ENCODE assay signal across 8 cellular contexts in genomic region chr2:200713003-200713703, GRCh38.
A peak's percentile ranks its signal among the peaks of the same experiment; 100 is the strongest.
DNase-seq lines count a peak whose midpoint lies in the region; ATAC-seq lines count a peak whose summit lies in the region.

No MANE protein-coding gene starts in this region.

- H3K9me3 Mint-ChIP-seq in activated CD4-positive, alpha-beta T cell treated with anti-CD3 and anti-CD28 coated beads, Interleukin-2, amount 10 ng/mL, durations not matched to agents 7 days and 5 days, result peaks cover 3% of the 10 kb centered on the region
- peaks cover 3% of the 10 kb centered on the region for H3K9me3 Mint-ChIP-seq in dendritic cell treated with granulocyte-macrophage colony-stimulating factor and Interleukin-4, amounts not matched to agents 40 ng/mL and 50 ng/mL, for 4 days

- CTCF ChIA-PET in activated CD4-positive, alpha-beta T cell treated with anti-CD3 and anti-CD28 coated beads, Interleukin-2, amount 10 ng/mL, durations not matched to agents 7 days and 5 days (lab: Charles Lee), result interaction anchor here (0.6 to 3.3 kb wide), 26 partner anchors 9 to 519 kb away, joined by 3 to 27 read pairs (median 4); partner anchors contain the start of genes CFLAR, CLK1, NIF3L1 and PPIL3

- H3K36me3 Mint-ChIP-seq in activated CD4-positive, alpha-beta T cell treated with anti-CD3 and anti-CD28 coated beads, Interleukin-2, amount 10 ng/mL, durations not matched to agents 7 days and 5 days (ENCODE audit: low read depth), result no peaks in the 10 kb centered on the region
- H3K36me3 Mint-ChIP-seq in dendritic cell treated with granulocyte-macrophage colony-stimulating factor and Interleukin-4, amounts not matched to agents 40 ng/mL and 50 ng/mL, for 4 days (ENCODE audit: low read depth), result no peaks in the 10 kb centered on the region

- H3K4me3 Mint-ChIP-seq in activated CD4-positive, alpha-beta T cell treated with anti-CD3 and anti-CD28 coated beads, Interleukin-2, amount 10 ng/mL, durations not matched to agents 7 days and 5 days, result peak overlapping the region; percentile 72
- peak overlapping the region; percentile 71 for H3K4me3 Mint-ChIP-seq in dendritic cell treated with granulocyte-macrophage colony-stimulating factor and Interleukin-4, amounts not matched to agents 40 ng/mL and 50 ng/mL, for 4 days

- POLR2A ChIA-PET in activated CD4-positive, alpha-beta T cell treated with anti-CD3 and anti-CD28 coated beads, Interleukin-2, amount 10 ng/mL, durations not matched to agents 7 days and 5 days (lab: Charles Lee), result interaction anchor here (0.6 kb wide), 2 partner anchors 101 to 320 kb away, joined by 4 to 5 read pairs; no protein-coding TSS in a partner anchor

- H3K27me3 Mint-ChIP-seq in activated CD4-positive, alpha-beta T cell treated with anti-CD3 and anti-CD28 coated beads, Interleukin-2, amount 10 ng/mL, durations not matched to agents 7 days and 5 days, result peaks cover 2% of the 10 kb centered on the region
- no peaks in the 10 kb centered on the region for H3K27me3 Mint-ChIP-seq in dendritic cell treated with granulocyte-macrophage colony-stimulating factor and Interleukin-4, amounts not matched to agents 40 ng/mL and 50 ng/mL, for 4 days

- peaks cover 13% of the 10 kb centered on the region for H3K4me1 Mint-ChIP-seq in activated CD4-positive, alpha-beta T cell treated with anti-CD3 and anti-CD28 coated beads, Interleukin-2, amount 10 ng/mL, durations not matched to agents 7 days and 5 days
- peaks cover 10% of the 10 kb centered on the region for H3K4me1 Mint-ChIP-seq in dendritic cell treated with granulocyte-macrophage colony-stimulating factor and Interleukin-4, amounts not matched to agents 40 ng/mL and 50 ng/mL, for 4 days (ENCODE audit: low read depth)

- H3K27ac Mint-ChIP-seq in activated CD4-positive, alpha-beta T cell treated with anti-CD3 and anti-CD28 coated beads, Interleukin-2, amount 10 ng/mL, durations not matched to agents 7 days and 5 days, result peak overlapping the region; percentile 100
- H3K27ac Mint-ChIP-seq in dendritic cell treated with granulocyte-macrophage colony-stimulating factor and Interleukin-4, amounts not matched to agents 40 ng/mL and 50 ng/mL, for 4 days, result peak overlapping the region; percentile 94

- ATAC-seq in GM19324 (IDR thresholded peaks at IDR 0.05; ENCODE audit: low FRiP score, unreplicated experiment) (peak; percentile 100), HG03460 (IDR thresholded peaks at IDR 0.05; ENCODE audit: unreplicated experiment) (peak; percentile 100), left lobe of liver (peak; percentile 98)

- peak; percentile 11 to 94 (median 78) for DNase-seq in C1 segment of cervical spinal cord (lab: John Stamatoyannopoulos, UW)
- peak; percentile 84 to 91 for DNase-seq in NCI-H526 (lab: John Stamatoyannopoulos, UW)
- peak; percentile 96 for DNase-seq in activated CD4-positive, alpha-beta T cell treated with anti-CD3 and anti-CD28 coated beads, Interleukin-2, amount 10 ng/mL, durations not matched to agents 7 days and 5 days
- DNase-seq in left lobe of liver (ENCODE audit: low spot score), result peak; percentile 88
- peak; percentile 91 to 94 for DNase-seq in stimulated activated CD4-positive, alpha-beta T cell treated with anti-CD3 and anti-CD28 coated beads, Interleukin-2, amount 100 ng/mL, for 24 hours

- intact Hi-C loops in dendritic cell treated with granulocyte-macrophage colony-stimulating factor and Interleukin-4, amounts not matched to agents 40 ng/mL and 50 ng/mL, for 4 days (cut with micrococcal nuclease), result loop anchor here (1.0 to 5.0 kb wide), 3 partner anchors 99 to 469 kb away; partner anchors contain the start of genes CASP10, NIF3L1 and PPIL3

Comparison
In these comparisons a context has a peak if more than half of its experiments do, and no peak if none do; other contexts are left out.
1. Peak in every context shown above with its lines: DNase-seq and ATAC-seq.